ENCODE assay signal across 19 cellular contexts in genomic region chr17:76742958-76743357, GRCh38.
"Had no signal": no experiment of that assay in that cellular context is flagged by ENCODE, and none has a peak within 500 bp of the region (broad histone marks: within the 10 kb centered on the region; RNA-seq: fewer than 3 reads in every experiment).

No MANE protein-coding gene starts in this region.

- H3K4me3 ChIP-seq: pancreas, thyroid gland had no signal

- H3K27me3 ChIP-seq: pancreas, thyroid gland had no signal

- H3K27ac ChIP-seq: pancreas, thyroid gland had no signal

- H3K9me3 ChIP-seq: pancreas, thyroid gland had no signal

- H3K27me3 Mint-ChIP-seq: activated naive CD8-positive, alpha-beta T cell treated with anti-CD3 and anti-CD28 coated beads, Interleukin-2, amount 10 ng/mL, durations not matched to agents 7 days and 5 days; naive B cell had no signal

- ATAC-seq: activated CD4-positive, CD25-positive, alpha-beta regulatory T cell treated with anti-CD3 and anti-CD28 coated beads, Interleukin-2, amount 50 U/mL, for 24 hours; left colon; pancreas had no signal

- H3K4me3 Mint-ChIP-seq: activated naive CD8-positive, alpha-beta T cell treated with anti-CD3 and anti-CD28 coated beads, Interleukin-2, amount 10 ng/mL, durations not matched to agents 7 days and 5 days; immature natural killer cell; naive B cell; T-helper 2 cell treated with Interferon-gamma antibody and Interleukin-4, amounts not matched to agents 5 μg/mL and 100 μg/mL, for 36 hours had no signal

- H3K9me3 Mint-ChIP-seq: activated naive CD8-positive, alpha-beta T cell treated with anti-CD3 and anti-CD28 coated beads, Interleukin-2, amount 10 ng/mL, durations not matched to agents 7 days and 5 days; immature natural killer cell; naive B cell; T-helper 2 cell treated with Interferon-gamma antibody and Interleukin-4, amounts not matched to agents 5 μg/mL and 100 μg/mL, for 36 hours had no signal

- H3K27ac Mint-ChIP-seq: activated naive CD8-positive, alpha-beta T cell treated with anti-CD3 and anti-CD28 coated beads, Interleukin-2, amount 10 ng/mL, durations not matched to agents 7 days and 5 days; immature natural killer cell; naive B cell; T-helper 2 cell treated with Interferon-gamma antibody and Interleukin-4, amounts not matched to agents 5 μg/mL and 100 μg/mL, for 36 hours had no signal

- DNase-seq: activated effector memory CD4-positive, alpha-beta T cell treated with anti-CD3 and anti-CD28 coated beads, Interleukin-2, amount 50 U/mL, for 16 hours; activated naive CD8-positive, alpha-beta T cell treated with anti-CD3 and anti-CD28 coated beads, Interleukin-2, amount 10 ng/mL, durations not matched to agents 7 days and 5 days; activated T-cell treated with anti-CD3 and anti-CD28 coated beads for 4 hours; aorta; cortex of kidney; effector CD4-positive, alpha-beta T cell; foreskin melanocyte; head of caudate nucleus; immature natural killer cell; left colon; mammary epithelial cell; naive B cell; pancreas; stimulated activated CD4-positive, alpha-beta T cell treated with anti-CD3 and anti-CD28 coated beads, Interleukin-12 subunit alpha, Interleukin-12 subunit beta, amount 100 ng/mL, for 4 hours; stimulated activated CD4-positive, alpha-beta T cell treated with anti-CD3 and anti-CD28 coated beads, Interleukin-2, amount 100 ng/mL, for 24 hours; thyroid gland had no signal

- FAIRE-seq: pancreas, urothelium cell line had no signal
